ENCODE assay signal across 6 cellular contexts in the genomic region with DNA sequence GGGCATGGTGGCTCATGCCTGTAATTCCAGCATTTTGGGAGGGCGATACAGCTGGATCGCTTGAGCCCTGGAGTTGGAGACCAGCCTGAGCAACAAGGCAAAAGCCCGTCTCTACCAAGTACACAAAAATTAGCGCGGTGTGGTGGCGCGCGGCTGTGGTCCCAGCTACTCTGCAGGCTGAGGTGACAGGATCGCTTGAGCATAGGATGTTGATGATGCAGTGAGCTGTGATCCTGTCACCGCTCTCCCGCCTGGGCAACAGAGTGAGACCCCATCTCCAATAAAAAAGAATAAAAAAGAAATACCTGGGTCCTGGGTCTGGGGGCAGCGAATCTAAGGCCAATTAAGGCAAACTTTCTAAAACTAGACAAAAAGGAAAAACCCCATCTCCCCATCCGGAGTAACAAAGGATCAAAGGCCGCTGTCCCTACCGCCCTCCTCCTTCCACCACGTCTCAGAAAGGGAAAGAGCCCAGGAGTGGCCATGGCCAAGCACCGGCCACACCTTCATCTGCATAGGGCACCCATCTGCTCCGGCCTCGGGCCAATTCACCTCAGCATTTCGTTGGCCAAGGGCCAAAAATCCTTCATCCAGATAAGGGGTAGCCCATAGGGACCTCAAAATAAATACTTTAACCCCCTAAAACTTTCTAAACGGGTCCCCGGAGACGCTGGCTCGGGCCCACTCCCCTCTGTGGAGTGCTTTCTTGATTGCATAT. TPM values are rescaled to one million over a fixed set of nuclear protein-coding genes. Genes with fewer than 3 reads are reported as not detected.
DNase-seq lines count a peak whose midpoint lies in the region; ATAC-seq, FAIRE-seq and TF ChIP-seq lines count a peak whose summit lies in the region.

No MANE protein-coding gene starts in this region.

- H3K9me3 ChIP-seq in liver (ENCODE audit: control insufficient read depth in 4 of 4, low read length in 3 of 4) (peaks cover 1 to 9% (median 5%) of the 10 kb centered on the region in 4 donors), HepG2 (ENCODE audit: low read length) (peaks cover 30% of the 10 kb centered on the region), aorta (ENCODE audit: control insufficient read depth, low read length) (no peaks in the 10 kb centered on the region)

- TF ChIP-seq POLR2A in HepG2 (IDR thresholded peaks at IDR 0.05; ENCODE audit: insufficient read depth in 1 of 2, low read depth in 2 of 2, low read length in 2 of 2) = no peak

- FAIRE-seq in HepG2 (lab: Jason Lieb, UNC) = no peak

- H2AFZ ChIP-seq in HepG2 (ENCODE audit: low read length) = no peak overlapping the region

- no peak for TF ChIP-seq CTCF in liver (IDR thresholded peaks at IDR 0.05; ENCODE audit: low read depth, low read length, missing input control)
- TF ChIP-seq CTCF in HepG2 (CRISPR knock-in tag; IDR thresholded peaks at IDR 0.05) = no peak
- no peak for TF ChIP-seq CTCF in WI38 (IDR thresholded peaks at IDR 0.05; ENCODE audit: low read depth, low read length)

- H3K4me3 ChIP-seq in liver (ENCODE audit: low read depth in 1 of 3, low read length in 3 of 3) (peak overlapping the region; percentile 3 to 63 (median 54)), HepG2 (replicated peaks in 1 of 3; ENCODE audit: insufficient read depth in 1 of 3, low read depth in 2 of 3, low read length in 3 of 3) (no peak overlapping the region), WI38 (ENCODE audit: low read depth, low read length) (peak overlapping the region; percentile 74), aorta (ENCODE audit: low read length in 2 of 2) (peak overlapping the region; percentile 44 to 71)

- TF ChIP-seq EP300 in HepG2 (IDR thresholded peaks at IDR 0.05; ENCODE audit: low read depth in 2 of 2, low read length in 2 of 2) (no peak), HepG2 (CRISPR knock-in tag; IDR thresholded peaks at IDR 0.05; ENCODE audit: borderline replicate concordance) (no peak)

- BruUV-seq in HepG2 (replicated peaks; lab: Mats Ljungman, UMichigan) = no TSS peak

- no peak for TF ChIP-seq RAD21 in liver (IDR thresholded peaks at IDR 0.05)
- no peak for TF ChIP-seq RAD21 in HepG2 (CRISPR knock-in tag; IDR thresholded peaks at IDR 0.05)

- H3K27ac ChIP-seq in liver (ENCODE audit: low read depth in 1 of 2, low read length in 2 of 2) = peak overlapping the region; percentile 31 to 61
- no peak overlapping the region for H3K27ac ChIP-seq in HepG2 (ENCODE audit: extremely low read length, insufficient read depth, low read length)
- H3K27ac ChIP-seq in aorta (ENCODE audit: low read depth in 1 of 2, low read length in 2 of 2) = peak overlapping the region; percentile 53 to 55

- H3K4me1 ChIP-seq in liver (ENCODE audit: control insufficient read depth in 4 of 4, insufficient read depth in 4 of 4, low read length in 3 of 4) (peaks cover 0 to 4% (median 0%) of the 10 kb centered on the region in 4 donors), HepG2 (ENCODE audit: insufficient read depth, low read length) (no peaks in the 10 kb centered on the region), aorta (ENCODE audit: control insufficient read depth in 1 of 2, insufficient read depth in 2 of 2, low read length in 2 of 2) (no peaks in the 10 kb centered on the region)

- CTCF ChIA-PET in HepG2 (lab: Yijun Ruan, JAX; ENCODE audit: low intra/inter-chr PET ratio, low total read pairs) = no interaction called here

- no peak overlapping the region for H3K4me2 ChIP-seq in HepG2 (ENCODE audit: low read depth, low read length)

- no peaks in the 10 kb centered on the region for H4K20me1 ChIP-seq in HepG2 (ENCODE audit: insufficient read depth, low read length)

- 45% methylated on average over 24 of the region's 24 CpGs for WGBS in liver
- 55% methylated on average over 21 of the region's 24 CpGs for WGBS in HepG2 (ENCODE audit: low lambda C conversion rate)
- WGBS in aorta, 2 donors = 41 to 44% methylated on average over 24 of the region's 24 CpGs

- no peak overlapping the region for H3K9ac ChIP-seq in liver (ENCODE audit: low read depth in 1 of 2, low read length in 2 of 2)
- no peak overlapping the region for H3K9ac ChIP-seq in HepG2 (ENCODE audit: insufficient read depth, low read depth, low read length)

- in situ Hi-C loops in HepG2 (cut with HindIII; ENCODE audit: extremely low pct_ligation_motif_present, low pct_unique_long_range_greater_than_20kb) = no loop called here

- no peaks in the 10 kb centered on the region for H3K36me3 ChIP-seq in liver (ENCODE audit: control insufficient read depth in 4 of 4, insufficient read depth in 3 of 4, low read depth in 1 of 4, low read length in 3 of 4)
- no peaks in the 10 kb centered on the region for H3K36me3 ChIP-seq in HepG2 (replicated peaks in 1 of 2; ENCODE audit: control insufficient read depth in 1 of 2, insufficient read depth in 2 of 2, low read length in 2 of 2)
- no peaks in the 10 kb centered on the region for H3K36me3 ChIP-seq in aorta (ENCODE audit: control insufficient read depth in 1 of 2, insufficient read depth in 2 of 2, low read length in 1 of 2)

- DNase-seq in HepG2 (ENCODE audit: low spot score) (no peak), islet precursor cell (peak; percentile 63), aorta (no peak), Ammon's horn (ENCODE audit: low spot score) (no peak)

- H3K27me3 ChIP-seq in liver (ENCODE audit: control insufficient read depth in 4 of 4, insufficient read depth in 4 of 4, low read length in 3 of 4) = no peaks in the 10 kb centered on the region
- no peaks in the 10 kb centered on the region for H3K27me3 ChIP-seq in HepG2 (ENCODE audit: control insufficient read depth in 1 of 2, insufficient read depth in 2 of 2, low read length in 2 of 2)
- H3K27me3 ChIP-seq in aorta (ENCODE audit: control insufficient read depth in 1 of 2, insufficient read depth in 2 of 2, low read length in 1 of 2) = no peaks in the 10 kb centered on the region

- intact Hi-C loops in HepG2 (cut with micrococcal nuclease; ENCODE audit: unreplicated experiment) (no loop called here), aorta (cut with DNase I) (loop anchor here in 1 of 2 donors (2.0 to 10.0 kb wide), 2 partner anchors 26 to 68 kb away; partner anchors contain the start of genes ZNF816 and ZNF888)

- POLR2A ChIA-PET in HepG2 (lab: Yijun Ruan, JAX) = no interaction called here

- no peaks in the 10 kb centered on the region for H3K79me2 ChIP-seq in HepG2 (ENCODE audit: insufficient read depth, low read length)

- no peak for ATAC-seq in HepG2
- peak; percentile 30 for ATAC-seq in aorta (ENCODE audit: low FRiP score)

RNA-seq across cellular contexts. Expression of gene ZNF320, which starts 0.8 kb away (rescaled TPM):
- total RNA-seq in liver (1 to 10 TPM; 2.0 to 4.6 TPM), HepG2 (2016; rRNA removed; fragmentation: Illumina TruSeq; extraction: Trizol) (0.49 and 1.3 TPM in 2 replicates), aorta (10 to 100 TPM in 1 of 2 donors, 1 to 10 TPM in 1; 6.6 to 11.7 TPM)
- polyA plus RNA-seq in liver (1 to 10 TPM in 1 of 2 donors, under 1 TPM in 1; 0.65 to 1.6 TPM), HepG2 (2011; rRNA removed) (0.05 TPM in 1 of 2 replicates, not detected in the other), aorta (1 to 10 TPM in 1 of 2 donors, not detected in 1; 8.6 TPM)
- total RNA-seq in HepG2 (2016; cell fraction: cytosol; rRNA removed; fragmentation: Illumina TruSeq; extraction: Trizol; ENCODE audit: low read depth) = 0.71 TPM in 1 of 2 replicates, not detected in the other
- total RNA-seq in HepG2 (2016; cell fraction: insoluble cytoplasmic fraction; rRNA removed; fragmentation: Illumina TruSeq; extraction: Trizol) = 0.76 and 0.85 TPM in 2 replicates
- not detected in 2 replicates for total RNA-seq in HepG2 (2016; cell fraction: membrane; rRNA removed; fragmentation: Illumina TruSeq; extraction: Trizol)
- total RNA-seq in HepG2 (2016; cell fraction: nucleus; rRNA removed; fragmentation: Illumina TruSeq; extraction: Trizol) = 0.91 and 1.1 TPM in 2 replicates
- polyA plus RNA-seq in HepG2 (2011; cell fraction: cytosol; rRNA removed) = not detected in 2 replicates
- not detected in 2 replicates for polyA plus RNA-seq in HepG2 (2011; cell fraction: nucleus; rRNA removed)
- polyA plus RNA-seq in HepG2 (2012) = not detected in 2 replicates
- polyA plus RNA-seq in HepG2 (2016; cell fraction: cytosol; fragmentation: Illumina TruSeq; extraction: Trizol; ENCODE audit: low read depth) = not detected in 2 replicates
- polyA plus RNA-seq in HepG2 (2016; cell fraction: insoluble cytoplasmic fraction; fragmentation: Illumina TruSeq; extraction: Trizol; ENCODE audit: low read depth) = 0.43 TPM in 1 of 2 replicates, not detected in the other
- 0.29 and 0.37 TPM in 2 replicates for polyA plus RNA-seq in HepG2 (2016; cell fraction: membrane; fragmentation: Illumina TruSeq; extraction: Trizol; ENCODE audit: low read depth)
- polyA plus RNA-seq in HepG2 (2016; cell fraction: nucleus; fragmentation: Illumina TruSeq; extraction: Trizol; ENCODE audit: insufficient read depth, low read depth) = 0.98 and 1.1 TPM in 2 replicates
- 15.4 TPM in 1 of 2 replicates, not detected in the other for polyA minus RNA-seq in HepG2 (2011; rRNA and poly(A)+ RNA removed; ENCODE audit: low replicate concordance)
- polyA minus RNA-seq in HepG2 (2011; cell fraction: cytosol; rRNA and poly(A)+ RNA removed) = not detected in 2 replicates
- polyA minus RNA-seq in HepG2 (2011; cell fraction: nucleus; rRNA and poly(A)+ RNA removed) = not detected in 2 replicates

RNA-seq across cellular contexts. Expression of gene ZNF888, which starts 26.6 kb away (rescaled TPM):
- total RNA-seq in liver (1 to 10 TPM; 1.2 to 9.0 TPM), HepG2 (2016; rRNA removed; fragmentation: Illumina TruSeq; extraction: Trizol) (7.6 and 10.4 TPM in 2 replicates), aorta (1 to 10 TPM; 4.2 to 5.0 TPM)
- polyA plus RNA-seq in liver (under 1 TPM; 0.11 to 0.25 TPM), HepG2 (2011; rRNA removed) (1.7 TPM in 2 replicates), aorta (1 to 10 TPM; 1.1 to 1.5 TPM)
- total RNA-seq in HepG2 (2016; cell fraction: cytosol; rRNA removed; fragmentation: Illumina TruSeq; extraction: Trizol; ENCODE audit: low read depth) = 0.51 and 1.5 TPM in 2 replicates
- total RNA-seq in HepG2 (2016; cell fraction: insoluble cytoplasmic fraction; rRNA removed; fragmentation: Illumina TruSeq; extraction: Trizol) = 6.1 and 9.5 TPM in 2 replicates
- total RNA-seq in HepG2 (2016; cell fraction: membrane; rRNA removed; fragmentation: Illumina TruSeq; extraction: Trizol) = 2.8 and 3.0 TPM in 2 replicates
- total RNA-seq in HepG2 (2016; cell fraction: nucleus; rRNA removed; fragmentation: Illumina TruSeq; extraction: Trizol) = 5.6 and 6.6 TPM in 2 replicates
- polyA plus RNA-seq in HepG2 (2011; cell fraction: cytosol; rRNA removed) = 0.59 and 1.1 TPM in 2 replicates
- 1.6 and 2.7 TPM in 2 replicates for polyA plus RNA-seq in HepG2 (2011; cell fraction: nucleus; rRNA removed)
- 2.5 and 3.0 TPM in 2 replicates for polyA plus RNA-seq in HepG2 (2012)
- 0.15 and 0.21 TPM in 2 replicates for polyA plus RNA-seq in HepG2 (2016; cell fraction: cytosol; fragmentation: Illumina TruSeq; extraction: Trizol; ENCODE audit: low read depth)
- 4.2 and 4.7 TPM in 2 replicates for polyA plus RNA-seq in HepG2 (2016; cell fraction: insoluble cytoplasmic fraction; fragmentation: Illumina TruSeq; extraction: Trizol; ENCODE audit: low read depth)
- polyA plus RNA-seq in HepG2 (2016; cell fraction: membrane; fragmentation: Illumina TruSeq; extraction: Trizol; ENCODE audit: low read depth) = 0.56 and 0.72 TPM in 2 replicates
- polyA plus RNA-seq in HepG2 (2016; cell fraction: nucleus; fragmentation: Illumina TruSeq; extraction: Trizol; ENCODE audit: insufficient read depth, low read depth) = 7.9 and 10.0 TPM in 2 replicates
- polyA minus RNA-seq in HepG2 (2011; rRNA and poly(A)+ RNA removed; ENCODE audit: low replicate concordance) = 1.3 and 1.8 TPM in 2 replicates
- 2.3 and 2.8 TPM in 2 replicates for polyA minus RNA-seq in HepG2 (2011; cell fraction: cytosol; rRNA and poly(A)+ RNA removed)
- 8.8 and 11.4 TPM in 2 replicates for polyA minus RNA-seq in HepG2 (2011; cell fraction: nucleus; rRNA and poly(A)+ RNA removed)

RNA-seq across cellular contexts. Expression of gene ZNF468, which starts 39.2 kb away (rescaled TPM):
- total RNA-seq in liver = 10 to 100 TPM in 1 of 2 donors, 1 to 10 TPM in 1; 7.4 to 15.1 TPM
- polyA plus RNA-seq in liver = 1 to 10 TPM; 2.1 to 3.0 TPM
- total RNA-seq in HepG2 (2016; rRNA removed; fragmentation: Illumina TruSeq; extraction: Trizol) = 19.7 and 31.0 TPM in 2 replicates
- 1.5 and 2.6 TPM in 2 replicates for total RNA-seq in HepG2 (2016; cell fraction: cytosol; rRNA removed; fragmentation: Illumina TruSeq; extraction: Trizol; ENCODE audit: low read depth)
- 20.6 and 28.1 TPM in 2 replicates for total RNA-seq in HepG2 (2016; cell fraction: insoluble cytoplasmic fraction; rRNA removed; fragmentation: Illumina TruSeq; extraction: Trizol)
- 6.6 and 8.6 TPM in 2 replicates for total RNA-seq in HepG2 (2016; cell fraction: membrane; rRNA removed; fragmentation: Illumina TruSeq; extraction: Trizol)
- total RNA-seq in HepG2 (2016; cell fraction: nucleus; rRNA removed; fragmentation: Illumina TruSeq; extraction: Trizol) = 11.5 and 12.6 TPM in 2 replicates
- polyA plus RNA-seq in HepG2 (2011; rRNA removed) = 8.0 and 9.4 TPM in 2 replicates
- 5.2 and 9.3 TPM in 2 replicates for polyA plus RNA-seq in HepG2 (2011; cell fraction: cytosol; rRNA removed)
- polyA plus RNA-seq in HepG2 (2011; cell fraction: nucleus; rRNA removed) = 3.8 and 5.4 TPM in 2 replicates
- 5.8 and 7.4 TPM in 2 replicates for polyA plus RNA-seq in HepG2 (2012)
- 0.75 and 0.91 TPM in 2 replicates for polyA plus RNA-seq in HepG2 (2016; cell fraction: cytosol; fragmentation: Illumina TruSeq; extraction: Trizol; ENCODE audit: low read depth)
- 16.4 and 17.4 TPM in 2 replicates for polyA plus RNA-seq in HepG2 (2016; cell fraction: insoluble cytoplasmic fraction; fragmentation: Illumina TruSeq; extraction: Trizol; ENCODE audit: low read depth)
- polyA plus RNA-seq in HepG2 (2016; cell fraction: membrane; fragmentation: Illumina TruSeq; extraction: Trizol; ENCODE audit: low read depth) = 2.8 and 2.9 TPM in 2 replicates
- 9.8 and 10.1 TPM in 2 replicates for polyA plus RNA-seq in HepG2 (2016; cell fraction: nucleus; fragmentation: Illumina TruSeq; extraction: Trizol; ENCODE audit: insufficient read depth, low read depth)
- polyA minus RNA-seq in HepG2 (2011; rRNA and poly(A)+ RNA removed; ENCODE audit: low replicate concordance) = 22.2 and 24.2 TPM in 2 replicates
- 8.2 and 9.0 TPM in 2 replicates for polyA minus RNA-seq in HepG2 (2011; cell fraction: cytosol; rRNA and poly(A)+ RNA removed)
- 14.0 and 19.3 TPM in 2 replicates for polyA minus RNA-seq in HepG2 (2011; cell fraction: nucleus; rRNA and poly(A)+ RNA removed)
- total RNA-seq in aorta = 10 to 100 TPM; 10.5 to 13.4 TPM
- 10 to 100 TPM in 1 of 2 donors, 1 to 10 TPM in 1; 7.9 to 12.1 TPM for polyA plus RNA-seq in aorta

Comparison
In these comparisons a context has a peak if more than half of its experiments do, and no peak if none do; other contexts are left out.
1. H3K4me3 ChIP-seq: peak in liver (3 of 3), WI38 (single experiment) and aorta (2 of 2); none in HepG2 (0 of 3).